In the genomic region with DNA sequence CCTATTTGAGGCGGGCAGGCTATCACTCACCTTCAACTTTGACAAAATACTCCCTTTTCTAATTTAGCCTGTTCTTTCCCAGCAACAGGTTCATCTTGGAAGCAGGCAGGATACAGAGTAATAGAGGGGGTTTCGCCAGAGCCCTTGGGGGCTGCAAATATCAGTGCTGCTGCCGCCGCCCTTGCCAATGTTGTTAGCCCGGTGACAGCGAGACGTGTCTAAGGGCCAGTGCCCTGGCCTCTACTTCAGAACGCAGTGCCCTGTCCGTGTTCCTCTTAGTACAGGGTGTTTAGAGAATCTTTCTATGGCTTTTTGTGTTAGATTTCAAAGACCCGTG, we compare ENCODE assay signal across 8 cellular contexts. TPM values are rescaled to one million over a fixed set of nuclear protein-coding genes. Genes with fewer than 3 reads are reported as not detected.
DNase-seq lines count a peak whose midpoint lies in the region; ATAC-seq and TF ChIP-seq lines count a peak whose summit lies in the region.

No MANE protein-coding gene starts in this region.

- H2AFZ ChIP-seq in parathyroid adenoma, result peak overlapping the region; percentile 68

- H3K27ac ChIP-seq in gastroesophageal sphincter (peak overlapping the region; percentile 74 to 98 (median 96)), parathyroid adenoma (peak overlapping the region; percentile 81)

- TF ChIP-seq CTCF in gastroesophageal sphincter (IDR thresholded peaks at IDR 0.05) (no peak), parathyroid adenoma (IDR thresholded peaks at IDR 0.05) (no peak)

- H3K4me1 ChIP-seq in gastroesophageal sphincter, result peaks cover 6 to 65% (median 16%) of the 10 kb centered on the region in 3 donors
- peaks cover 5% of the 10 kb centered on the region for H3K4me1 ChIP-seq in parathyroid adenoma

- H3K9ac ChIP-seq in parathyroid adenoma, result no peak overlapping the region

- H3K27me3 Mint-ChIP-seq in activated naive CD4-positive, alpha-beta T cell treated with anti-CD3 and anti-CD28 coated beads for 36 hours (ENCODE audit: low read depth), result no peaks in the 10 kb centered on the region

- intact Hi-C loops in activated naive CD4-positive, alpha-beta T cell treated with anti-CD3 and anti-CD28 coated beads for 36 hours (cut with micrococcal nuclease), result loop anchor here (1.0 to 10.0 kb wide), 10 partner anchors 11 to 714 kb away; a partner anchor contains a TSS

- peaks cover 41% of the 10 kb centered on the region for H3K4me1 Mint-ChIP-seq in activated naive CD4-positive, alpha-beta T cell treated with anti-CD3 and anti-CD28 coated beads for 36 hours (ENCODE audit: low read depth)

- no peak for ATAC-seq in gastroesophageal sphincter
- ATAC-seq in HG03139 (IDR thresholded peaks at IDR 0.05; ENCODE audit: unreplicated experiment), result no peak

- CTCF ChIA-PET in activated naive CD4-positive, alpha-beta T cell treated with anti-CD3 and anti-CD28 coated beads for 36 hours (lab: Charles Lee), result interaction anchor here (1.9 to 3.4 kb wide), 2 partner anchors 11 to 114 kb away, joined by 12 to 18 read pairs; no protein-coding TSS in a partner anchor

- H3K36me3 ChIP-seq in gastroesophageal sphincter (peaks cover 0 to 15% of the 10 kb centered on the region in 2 donors), parathyroid adenoma (ENCODE audit: control insufficient read depth, insufficient read depth, low read length) (no peaks in the 10 kb centered on the region)

- TF ChIP-seq POLR2A in gastroesophageal sphincter (IDR thresholded peaks at IDR 0.05), result no peak

- H3K4me3 Mint-ChIP-seq in activated naive CD4-positive, alpha-beta T cell treated with anti-CD3 and anti-CD28 coated beads for 36 hours, result peak overlapping the region; percentile 87

- H3K4me3 ChIP-seq in gastroesophageal sphincter (peak overlapping the region; percentile 69 to 91), parathyroid adenoma (ENCODE audit: low read depth, low read length) (peak overlapping the region; percentile 79)

- H3K4me2 ChIP-seq in parathyroid adenoma (ENCODE audit: low read length), result peak overlapping the region; percentile 93

- no peaks in the 10 kb centered on the region for H3K27me3 ChIP-seq in gastroesophageal sphincter
- H3K27me3 ChIP-seq in parathyroid adenoma (ENCODE audit: control insufficient read depth, insufficient read depth, low read length), result no peaks in the 10 kb centered on the region

- DNase-seq in activated naive CD4-positive, alpha-beta T cell treated with anti-CD3 and anti-CD28 coated beads for 36 hours, result no peak
- DNase-seq in activated naive CD4-positive, alpha-beta T cell treated with anti-CD3 and anti-CD28 coated beads, Interleukin-2, amount 50 U/mL, for 16 hours, result no peak
- peak in 2 of 3 experiments; percentile 6 to 8 for DNase-seq in activated CD8-positive, alpha-beta memory T cell treated with anti-CD3 and anti-CD28 coated beads for 48 hours (ENCODE audit: low read depth in 2 of 3, low spot score in 2 of 3)
- DNase-seq in cerebellum (ENCODE audit: low spot score) (no peak), NCI-H187 (lab: John Stamatoyannopoulos, UW) (no peak)

- no peaks in the 10 kb centered on the region for H3K9me3 ChIP-seq in gastroesophageal sphincter
- no peaks in the 10 kb centered on the region for H3K9me3 ChIP-seq in parathyroid adenoma (ENCODE audit: control insufficient read depth, low read length)

- H3K79me2 ChIP-seq in parathyroid adenoma, result peaks cover 14% of the 10 kb centered on the region

- peak overlapping the region; percentile 84 for H3K27ac Mint-ChIP-seq in activated naive CD4-positive, alpha-beta T cell treated with anti-CD3 and anti-CD28 coated beads for 36 hours

- no peak for TF ChIP-seq EP300 in gastroesophageal sphincter (IDR thresholded peaks at IDR 0.05)

- peaks cover 30% of the 10 kb centered on the region for H3K36me3 Mint-ChIP-seq in activated naive CD4-positive, alpha-beta T cell treated with anti-CD3 and anti-CD28 coated beads for 36 hours (ENCODE audit: low read depth)

- no peaks in the 10 kb centered on the region for H3K9me3 Mint-ChIP-seq in activated naive CD4-positive, alpha-beta T cell treated with anti-CD3 and anti-CD28 coated beads for 36 hours

- WGBS in gastroesophageal sphincter (ENCODE audit: low coverage in 1 of 2), 2 donors, result 0% methylated on average over 1 of the region's 10 CpGs

RNA-seq across cellular contexts. Expression of a gene that starts 0.7 kb away (rescaled TPM):
- 10 to 100 TPM; 25.5 to 26.0 TPM for total RNA-seq in activated naive CD4-positive, alpha-beta T cell treated with anti-CD3 and anti-CD28 coated beads for 36 hours
- total RNA-seq in gastroesophageal sphincter (10 to 100 TPM; 51.7 to 80.3 (median 58.4) TPM), cerebellum (24.7 TPM)

RNA-seq across cellular contexts. Expression of a gene that starts 1.2 kb away (rescaled TPM):
- total RNA-seq in activated naive CD4-positive, alpha-beta T cell treated with anti-CD3 and anti-CD28 coated beads for 36 hours, result 100 to 1,000 TPM; 112 to 116 TPM
- 100 to 1,000 TPM in 1 of 4 donors, 10 to 100 TPM in 3; 68.6 to 116 (median 75.7) TPM for total RNA-seq in gastroesophageal sphincter
- 72.9 TPM for total RNA-seq in cerebellum

Comparison
In these comparisons a context has a peak if more than half of its experiments do, and no peak if none do; other contexts are left out.
1. DNase-seq: peak in activated CD8-positive, alpha-beta memory T cell treated with anti-CD3 and anti-CD28 coated beads for 48 hours (2 of 3); none in activated naive CD4-positive, alpha-beta T cell treated with anti-CD3 and anti-CD28 coated beads for 36 hours (single experiment), activated naive CD4-positive, alpha-beta T cell treated with anti-CD3 and anti-CD28 coated beads, Interleukin-2, amount 50 U/mL, for 16 hours (single experiment), cerebellum (single experiment) and NCI-H187 (0 of 2).